Comparison of ENCODE assay signal across 23 cellular contexts in the genomic region with DNA sequence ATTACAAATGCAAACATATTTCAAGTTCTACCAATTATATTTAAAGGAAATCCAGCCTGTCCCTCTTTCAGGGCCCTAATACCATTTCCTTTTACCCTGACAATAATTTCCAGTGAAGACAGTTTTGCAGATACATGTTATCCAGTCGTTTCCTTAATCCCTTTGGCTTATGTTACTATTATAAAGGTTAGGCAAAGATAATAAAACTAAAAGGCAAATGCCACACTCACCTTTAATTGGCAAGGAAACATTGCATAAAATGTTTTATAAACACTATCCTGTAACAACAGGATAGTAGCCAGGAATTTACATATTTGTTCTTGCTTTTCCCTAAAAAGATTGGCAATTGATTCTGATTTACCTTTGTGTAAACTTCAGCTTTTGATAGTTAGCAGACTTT.
"Had no signal": no experiment of that assay in that cellular context is flagged by ENCODE, and none has a peak within 500 bp of the region (broad histone marks: within the 10 kb centered on the region; RNA-seq: fewer than 3 reads in every experiment).

No MANE protein-coding gene starts in this region.

- H3K27me3 ChIP-seq: ovary, right atrium auricular region, right lobe of liver, tibial nerve, uterus had no signal

- H3K27ac ChIP-seq: lower lobe of right lung, ovary, right atrium auricular region, right lobe of liver, tibial nerve, uterus had no signal

- H3K27me3 Mint-ChIP-seq: naive B cell; natural killer cell treated with Interleukin-12 subunit alpha and Interleukin-12 subunit beta and Interleukin-15 and Interleukin-18, amount 100 ng/mL, for 72 hours; progenitor cell of endocrine pancreas; stimulated activated memory B cell treated with anti-CD40 and anti-IgM and Interleukin-4, amounts not matched to agents 10 μg/mL and 1 μg/mL and 100 μg/mL, for 72 hours; stimulated activated naive CD8-positive, alpha-beta T cell treated with anti-CD3 and anti-CD28 coated beads, Interleukin-15, amount 100 ng/mL, for 72 hours; type B pancreatic cell had no signal

- H3K4me3 ChIP-seq: lower lobe of right lung, ovary, right atrium auricular region, right lobe of liver, smooth muscle cell, tibial nerve, uterus had no signal

- H3K9me3 ChIP-seq: ovary, right lobe of liver, uterus had no signal

- H3K36me3 ChIP-seq: lower lobe of right lung, ovary, right atrium auricular region, right lobe of liver, tibial nerve, uterus had no signal

- H3K4me1 ChIP-seq: lower lobe of right lung, right atrium auricular region, right lobe of liver, tibial nerve, uterus had no signal

- H3K9me3 Mint-ChIP-seq: natural killer cell treated with Interleukin-12 subunit alpha and Interleukin-12 subunit beta and Interleukin-15 and Interleukin-18, amount 100 ng/mL, for 72 hours; type B pancreatic cell had no signal

- H3K27ac Mint-ChIP-seq: naive B cell; natural killer cell treated with Interleukin-12 subunit alpha and Interleukin-12 subunit beta and Interleukin-15 and Interleukin-18, amount 100 ng/mL, for 72 hours; progenitor cell of endocrine pancreas; stimulated activated memory B cell treated with anti-CD40 and anti-IgM and Interleukin-4, amounts not matched to agents 10 μg/mL and 1 μg/mL and 100 μg/mL, for 72 hours; stimulated activated naive CD8-positive, alpha-beta T cell treated with anti-CD3 and anti-CD28 coated beads, Interleukin-15, amount 100 ng/mL, for 72 hours; type B pancreatic cell had no signal

- H3K4me1 Mint-ChIP-seq: naive B cell; stimulated activated memory B cell treated with anti-CD40 and anti-IgM and Interleukin-4, amounts not matched to agents 10 μg/mL and 1 μg/mL and 100 μg/mL, for 72 hours; stimulated activated naive CD8-positive, alpha-beta T cell treated with anti-CD3 and anti-CD28 coated beads, Interleukin-15, amount 100 ng/mL, for 72 hours had no signal

- DNase-seq: islet precursor cell; lower lobe of right lung; mammary epithelial cell; mesenchymal stem cell; naive B cell; ovary; right lobe of liver; stimulated activated CD4-positive, alpha-beta T cell treated with anti-CD3 and anti-CD28 coated beads, Interleukin-1b, Interleukin-23, amount 100 ng/mL, for 48 hours; stimulated activated CD4-positive, alpha-beta T cell treated with anti-CD3 and anti-CD28 coated beads, Interleukin-2, amount 100 ng/mL, for 48 hours; stimulated activated CD4-positive, alpha-beta T cell treated with anti-CD3 and anti-CD28 coated beads, Interleukin-4, amount 100 ng/mL, for 4 hours; stimulated activated CD8-positive, alpha-beta memory T cell treated with anti-CD3 and anti-CD28 coated beads, Interleukin-4, amount 100 ng/mL, for 48 hours; stimulated activated naive CD4-positive, alpha-beta T cell treated with Interleukin-2 at 50 U/mL for 16 hours; stimulated activated naive CD8-positive, alpha-beta T cell treated with anti-CD3 and anti-CD28 coated beads, Interleukin-15, amount 100 ng/mL, for 72 hours; substantia nigra; uterus had no signal

- ATAC-seq: left lobe of liver; lower lobe of right lung; natural killer cell treated with Interleukin-12 subunit alpha and Interleukin-12 subunit beta and Interleukin-15 and Interleukin-18, amount 100 ng/mL, for 72 hours; right lobe of liver; stimulated activated memory B cell treated with anti-CD40 and anti-IgM and Interleukin-4, amounts not matched to agents 10 μg/mL and 1 μg/mL and 100 μg/mL, for 72 hours; stimulated activated naive CD8-positive, alpha-beta T cell treated with anti-CD3 and anti-CD28 coated beads, Interleukin-15, amount 100 ng/mL, for 72 hours had no signal

- H3K4me3 Mint-ChIP-seq: naive B cell; natural killer cell treated with Interleukin-12 subunit alpha and Interleukin-12 subunit beta and Interleukin-15 and Interleukin-18, amount 100 ng/mL, for 72 hours; stimulated activated memory B cell treated with anti-CD40 and anti-IgM and Interleukin-4, amounts not matched to agents 10 μg/mL and 1 μg/mL and 100 μg/mL, for 72 hours; stimulated activated naive CD8-positive, alpha-beta T cell treated with anti-CD3 and anti-CD28 coated beads, Interleukin-15, amount 100 ng/mL, for 72 hours; type B pancreatic cell had no signal
